9 cellular contexts compared by ENCODE assay signal in the genomic region with DNA sequence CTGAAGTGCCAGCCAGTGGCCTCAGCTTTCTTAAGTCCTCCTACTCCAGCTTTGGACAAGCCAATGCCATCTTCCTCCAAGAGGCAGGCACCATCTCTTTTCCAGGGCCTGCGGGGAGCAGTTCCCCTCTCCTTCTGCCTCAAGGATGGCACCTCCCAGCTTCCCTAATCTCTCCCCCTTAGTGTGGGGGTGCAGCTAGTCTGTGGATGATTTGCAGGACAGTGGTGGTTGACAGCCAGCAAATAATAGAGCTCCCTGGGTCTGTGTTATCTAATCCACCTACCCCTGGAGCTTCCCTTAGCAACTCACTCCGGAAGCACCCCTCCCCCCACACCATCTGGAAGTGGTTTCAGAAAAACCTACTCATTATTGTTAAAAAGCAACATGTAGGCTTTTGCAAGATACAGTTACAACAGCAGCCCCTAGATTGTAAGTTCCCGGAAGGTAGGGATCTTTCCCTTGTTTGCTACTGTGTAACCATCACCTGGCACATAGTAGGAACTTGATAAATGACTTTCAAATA.
A peak's percentile ranks its signal among the peaks of the same experiment; 100 is the strongest.
DNase-seq lines count a peak whose midpoint lies in the region; ATAC-seq and TF ChIP-seq lines count a peak whose summit lies in the region.
"Had no signal": no experiment of that assay in that cellular context is flagged by ENCODE, and none has a peak within 500 bp of the region (broad histone marks: within the 10 kb centered on the region; RNA-seq: fewer than 3 reads in every experiment).

No MANE protein-coding gene starts in this region.

- no peaks in the 10 kb centered on the region for H3K36me3 Mint-ChIP-seq in naive thymus-derived CD8-positive, alpha-beta T cell

- POLR2A ChIA-PET in naive thymus-derived CD8-positive, alpha-beta T cell (lab: Charles Lee) = interaction anchor here (1.3 kb wide), 1 partner anchor 16 kb away, joined by 5 read pairs; no protein-coding TSS in a partner anchor

- H3K4me3 ChIP-seq in H7 (ENCODE audit: insufficient read depth, low read depth, low read length) (no peak overlapping the region), fibroblast of villous mesenchyme (ENCODE audit: low read depth, low read length) (no peak overlapping the region)

- TF ChIP-seq CTCF in fibroblast of villous mesenchyme (IDR thresholded peaks at IDR 0.05; ENCODE audit: insufficient read depth, low read depth, low read length) = no peak

- peaks cover 12 to 48% (median 31%) of the 10 kb centered on the region in 4 donors for H3K4me1 Mint-ChIP-seq in naive thymus-derived CD8-positive, alpha-beta T cell

- no peaks in the 10 kb centered on the region for H3K36me3 ChIP-seq in H7 (replicated peaks; ENCODE audit: control insufficient read depth, insufficient read depth, low read length)

- H3K27me3 Mint-ChIP-seq in naive thymus-derived CD8-positive, alpha-beta T cell = no peaks in the 10 kb centered on the region

- ATAC-seq in naive thymus-derived CD8-positive, alpha-beta T cell = no peak
- ATAC-seq: HCT116 had no signal

- H3K4me3 Mint-ChIP-seq in naive thymus-derived CD8-positive, alpha-beta T cell = peak overlapping the region in 1 of 10 donors; percentile 30

- DNase-seq in DMS 273 (lab: John Stamatoyannopoulos, UW; ENCODE audit: unreplicated experiment) (peak; percentile 90), H7 (peak; percentile 59), OCI-M1 (lab: John Stamatoyannopoulos, UW) (peak; percentile 29), fibroblast of villous mesenchyme (ENCODE audit: low read depth) (peak; percentile 70), NCI-H1105 treated with DMSO at 0.1 percent for 48 hours (lab: John Stamatoyannopoulos, UW) (no peak), DMS79 treated with DMSO at 0.1 percent for 48 hours (lab: John Stamatoyannopoulos, UW) (no peak), NCI-H774 (lab: John Stamatoyannopoulos, UW) (no peak)
- no peak for DNase-seq in naive thymus-derived CD8-positive, alpha-beta T cell

- H3K9me3 Mint-ChIP-seq in naive thymus-derived CD8-positive, alpha-beta T cell = peaks cover 0 to 4% (median 0%) of the 10 kb centered on the region in 9 donors

- no peaks in the 10 kb centered on the region for H3K27me3 ChIP-seq in H7 (ENCODE audit: control insufficient read depth, insufficient read depth, low read length)

- peak overlapping the region in 2 of 10 donors; percentile 14 to 37 for H3K27ac Mint-ChIP-seq in naive thymus-derived CD8-positive, alpha-beta T cell

Comparison
In these comparisons a context has a peak if more than half of its experiments do, and no peak if none do; other contexts are left out.
1. DNase-seq: peak in DMS 273 (single experiment), H7 (single experiment), OCI-M1 (single experiment) and fibroblast of villous mesenchyme (single experiment); none in NCI-H1105 treated with DMSO at 0.1 percent for 48 hours (single experiment), DMS79 treated with DMSO at 0.1 percent for 48 hours (single experiment), naive thymus-derived CD8-positive, alpha-beta T cell (0 of 10) and NCI-H774 (single experiment).